In genomic region chr3:183301937-183302580, GRCh38 we compare ENCODE assay signal across 15 cellular contexts. TPM values are rescaled to one million over a fixed set of nuclear protein-coding genes. Genes with fewer than 3 reads are reported as not detected.
A peak's percentile ranks its signal among the peaks of the same experiment; 100 is the strongest.
DNase-seq lines count a peak whose midpoint lies in the region; TF ChIP-seq lines count a peak whose summit lies in the region.
"Had no signal": no experiment of that assay in that cellular context is flagged by ENCODE, and none has a peak within 500 bp of the region (broad histone marks: within the 10 kb centered on the region; RNA-seq: fewer than 3 reads in every experiment).

No MANE protein-coding gene starts in this region.

- H2AFZ ChIP-seq in H9 (ENCODE audit: low read length) = no peak overlapping the region

- H3K4me1 Mint-ChIP-seq in H9 = peaks cover 20% of the 10 kb centered on the region in 2 experiments

- peak overlapping the region in 2 of 3 experiments; percentile 26 to 60; a peak in 4 of 7 replicates for H3K27ac Mint-ChIP-seq in H9
- H3K27ac Mint-ChIP-seq: activated naive CD4-positive, alpha-beta T cell treated with anti-CD3 and anti-CD28 coated beads for 36 hours had no signal

- no peaks in the 10 kb centered on the region; the same call in 1 of the 2 replicates for H3K27me3 Mint-ChIP-seq in H9 (ENCODE audit: low read depth)

- no peak overlapping the region for H2BK120ac ChIP-seq in H9 (ENCODE audit: low read depth, low read length, poor library complexity, severe bottlenecking)

- H3K36me3 Mint-ChIP-seq in H9 (ENCODE audit: insufficient read depth in 1 of 3, low read depth in 3 of 3) = peaks cover 0 to 6% (median 2%) of the 10 kb centered on the region in 3 experiments; a peak in 5 of 7 replicates

- H2BK12ac ChIP-seq in H9 (ENCODE audit: insufficient read length, low read depth, low read length) = no peak overlapping the region

- H3K27ac ChIP-seq in BLaER1 treated with 17β-estradiol and CSF1 and Interleukin-3, amounts not matched to agents 10 nM and 100 nM = peak overlapping the region in 8 of 11 experiments; percentile 8 to 59 (median 46); a peak in 13 of 22 replicates
- H3K27ac ChIP-seq in H9 (ENCODE audit: insufficient read length, low read depth, low read length) = no peak overlapping the region
- H3K27ac ChIP-seq: cardiac muscle cell, SJSA1 had no signal

- no peak overlapping the region for H4K8ac ChIP-seq in H9 (replicated peaks; ENCODE audit: insufficient read length, low read depth, low read length)

- no peaks in the 10 kb centered on the region for H3K79me2 ChIP-seq in H9 (ENCODE audit: insufficient read depth, low read length)

- peak overlapping the region; percentile 45 to 77 (median 67) for H3K4me2 ChIP-seq in BLaER1 treated with 17β-estradiol and CSF1 and Interleukin-3, amounts not matched to agents 10 nM and 100 nM
- H3K4me2 ChIP-seq in H9 (ENCODE audit: insufficient read depth, insufficient read length, low read length) = no peak overlapping the region

- no peak overlapping the region for H3K23ac ChIP-seq in H9 (ENCODE audit: insufficient read length, low read depth, low read length)

- H3K9me3 ChIP-seq in BLaER1 treated with 17β-estradiol and CSF1 and Interleukin-3, amounts not matched to agents 10 nM and 100 nM (replicated peaks in 1 of 11) = no peaks in the 10 kb centered on the region
- no peaks in the 10 kb centered on the region for H3K9me3 ChIP-seq in H9 (ENCODE audit: control insufficient read depth, low read depth, low read length)
- H3K9me3 ChIP-seq: SJSA1 had no signal

- H3K56ac ChIP-seq in H9 (ENCODE audit: insufficient read length, low read depth, low read length) = no peak overlapping the region

- no peak overlapping the region for H2BK5ac ChIP-seq in H9 (ENCODE audit: insufficient read length, low read length)

- H2BK20ac ChIP-seq in H9 (ENCODE audit: low read depth, low read length, poor library complexity, severe bottlenecking) = no peak overlapping the region

- H3T11ph ChIP-seq in H9 (ENCODE audit: low read length) = no peak overlapping the region

- no peak overlapping the region for H3K4me3 ChIP-seq in BLaER1 treated with 17β-estradiol and CSF1 and Interleukin-3, amounts not matched to agents 10 nM and 100 nM
- H3K4me3 ChIP-seq: cardiac muscle cell, SJSA1 had no signal

- H4K20me1 ChIP-seq in BLaER1 treated with 17β-estradiol and CSF1 and Interleukin-3, amounts not matched to agents 10 nM and 100 nM = no peaks in the 10 kb centered on the region
- no peaks in the 10 kb centered on the region for H4K20me1 ChIP-seq in H9 (ENCODE audit: control insufficient read depth, insufficient read depth, insufficient read length)

- H3K14ac ChIP-seq in H9 (ENCODE audit: insufficient read depth, low read length) = no peak overlapping the region

- H3K9ac ChIP-seq in BLaER1 treated with 17β-estradiol and CSF1 and Interleukin-3, amounts not matched to agents 10 nM and 100 nM = peak overlapping the region in 4 of 11 experiments; percentile 10 to 35 (median 29); a peak in 6 of 22 replicates
- no peak overlapping the region for H3K9ac ChIP-seq in H9 (ENCODE audit: extremely low read depth, insufficient read length, low read length)

- no peaks in the 10 kb centered on the region for H3K36me3 ChIP-seq in BLaER1 treated with 17β-estradiol and CSF1 and Interleukin-3, amounts not matched to agents 10 nM and 100 nM
- H3K36me3 ChIP-seq: cardiac muscle cell, SJSA1 had no signal

- H3K27me3 ChIP-seq in BLaER1 treated with 17β-estradiol and CSF1 and Interleukin-3, amounts not matched to agents 10 nM and 100 nM = no peaks in the 10 kb centered on the region
- H3K27me3 ChIP-seq in H9 (ENCODE audit: insufficient read depth, low read length) = no peaks in the 10 kb centered on the region
- H3K27me3 ChIP-seq: cardiac muscle cell, SJSA1 had no signal

- no peak overlapping the region for H3K4me3 Mint-ChIP-seq in H9
- H3K4me3 Mint-ChIP-seq: activated naive CD4-positive, alpha-beta T cell treated with anti-CD3 and anti-CD28 coated beads for 36 hours had no signal

- H3K4ac ChIP-seq in H9 (ENCODE audit: low read depth, low read length) = no peak overlapping the region

- no peak overlapping the region for H3K18ac ChIP-seq in H9 (ENCODE audit: insufficient read length, low read depth, low read length)

- no peak overlapping the region for H4K5ac ChIP-seq in H9 (ENCODE audit: insufficient read length, low read depth, low read length)

- H4K91ac ChIP-seq in H9 (ENCODE audit: insufficient read length, low read depth, low read length) = no peak overlapping the region

- H3K23me2 ChIP-seq in H9 (ENCODE audit: insufficient read length, low read depth, low read length, poor library complexity, severe bottlenecking) = no peaks in the 10 kb centered on the region

- no peaks in the 10 kb centered on the region for H3K79me1 ChIP-seq in H9 (ENCODE audit: insufficient read depth, low read depth, low read length, poor library complexity, severe bottlenecking)

- H2BK15ac ChIP-seq in H9 (ENCODE audit: low read depth, low read length) = no peak overlapping the region

- H3K4me1 ChIP-seq in BLaER1 treated with 17β-estradiol and CSF1 and Interleukin-3, amounts not matched to agents 10 nM and 100 nM = peaks cover 12 to 91% (median 64%) of the 10 kb centered on the region in 10 experiments; a peak in 19 of 20 replicates
- peaks cover 6% of the 10 kb centered on the region for H3K4me1 ChIP-seq in H9 (ENCODE audit: insufficient read depth, low read length)

- no peak for TF ChIP-seq CTCF in H9 (conservative IDR thresholded peaks at IDR 0.05)

- WGBS in H9 (ENCODE audit: extremely low coverage, insufficient read length, low lambda C conversion rate) = no CpG with 5 or more reads among the region's 8 CpGs

- DNase-seq in H9 (no peak), amniotic epithelial cell (ENCODE audit: low read depth) (peak; percentile 22), islet precursor cell (peak; percentile 55), OCI-M1 (lab: John Stamatoyannopoulos, UW) (no peak), HK-2 (ENCODE audit: unreplicated experiment) (no peak), NCI-H82 (lab: John Stamatoyannopoulos, UW) (no peak), C1 segment of cervical spinal cord (lab: John Stamatoyannopoulos, UW) (no peak)
- DNase-seq: activated naive CD4-positive, alpha-beta T cell treated with anti-CD3 and anti-CD28 coated beads for 36 hours; DMS53; H7; midbrain; occipital lobe had no signal

- no peaks in the 10 kb centered on the region for H3K9me3 Mint-ChIP-seq in H9
- H3K9me3 Mint-ChIP-seq: activated naive CD4-positive, alpha-beta T cell treated with anti-CD3 and anti-CD28 coated beads for 36 hours had no signal

- no peak overlapping the region for H2AK5ac ChIP-seq in H9 (ENCODE audit: insufficient read length, low read length)

RNA-seq across cellular contexts. Expression of gene B3GNT5, which starts 49.0 kb away (rescaled TPM):
- 7.3 and 7.6 TPM in 2 replicates for total RNA-seq in H9 (2021)

Comparison
In these comparisons a context has a peak if more than half of its experiments do, and no peak if none do; other contexts are left out.
1. DNase-seq: peak in amniotic epithelial cell (single experiment) and islet precursor cell (single experiment); none in H9 (single experiment), OCI-M1 (single experiment), HK-2 (single experiment), NCI-H82 (single experiment) and C1 segment of cervical spinal cord (0 of 14).